Comparison of ENCODE assay signal across 19 cellular contexts in genomic region chr5:61970218-61970617, GRCh38.
"Had no signal": no experiment of that assay in that cellular context is flagged by ENCODE, and none has a peak within 500 bp of the region (broad histone marks: within the 10 kb centered on the region; RNA-seq: fewer than 3 reads in every experiment).

No MANE protein-coding gene starts in this region.

- DNase-seq: Kasumi-1, MM.1S, NCI-H1092 treated with DMSO at 0.1 percent for 48 hours, NCI-H1436, NCI-H187, NCI-H2029, NCI-H2081 treated with DMSO at 0.1 percent for 48 hours, NCI-H2171, NCI-H345, NCI-H446 treated with DMSO at 0.1 percent for 48 hours, NCI-H510A treated with DMSO at 0.1 percent for 48 hours, NCI-H526, RPMI8226, SHP77, SK-N-SH had no signal

- H3K4me2 ChIP-seq: KMS-11, SK-N-SH had no signal

- H3K36me3 Mint-ChIP-seq: IgD-negative memory B cell had no signal

- FAIRE-seq: K562, RCC 7860 had no signal

- H3K27ac ChIP-seq: KMS-11 had no signal

- H3K4me1 Mint-ChIP-seq: IgD-negative memory B cell had no signal

- H3K9ac ChIP-seq: KMS-11, SK-N-SH had no signal

- ATAC-seq: K562 had no signal

- H3K9me3 ChIP-seq: SK-N-SH had no signal

- H3K4me3 ChIP-seq: K562 had no signal

- H3K4me3 Mint-ChIP-seq: IgD-negative memory B cell had no signal

- H3K27ac Mint-ChIP-seq: IgD-negative memory B cell had no signal
